Comparison of ENCODE assay signal across 8 cellular contexts in the genomic region with DNA sequence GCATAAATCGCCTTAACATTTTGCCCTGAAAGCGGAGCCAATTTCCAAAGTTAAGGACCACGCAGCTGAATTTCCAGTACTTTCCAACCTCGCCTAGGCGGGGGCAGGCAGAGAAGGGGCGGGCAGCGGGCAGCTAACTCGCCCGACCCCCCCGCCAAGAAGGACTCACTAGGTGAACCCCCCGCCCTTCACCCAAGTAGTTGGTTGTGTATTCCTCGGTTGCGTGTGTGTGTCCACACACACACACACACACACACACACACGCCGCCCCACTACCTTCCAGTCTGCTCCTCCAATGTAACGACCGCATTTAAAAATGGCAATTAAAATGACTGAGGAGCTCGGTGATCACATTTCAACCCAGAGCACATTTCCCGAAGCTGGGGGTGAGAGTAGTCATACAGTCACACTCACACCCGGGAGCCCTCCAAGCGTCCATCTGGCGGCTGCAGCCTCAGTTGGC. TPM values are rescaled to one million over a fixed set of nuclear protein-coding genes. Genes with fewer than 3 reads are reported as not detected.
DNase-seq lines count a peak whose midpoint lies in the region; ATAC-seq and TF ChIP-seq lines count a peak whose summit lies in the region.

No MANE protein-coding gene starts in this region.

- BruUV-seq in A673 (replicated peaks; lab: Mats Ljungman, UMichigan): no TSS peak

- H3K36me3 ChIP-seq in A673 (ENCODE audit: insufficient read depth, low read length, poor library complexity, severe bottlenecking) (no peaks in the 10 kb centered on the region), colonic mucosa (no peaks in the 10 kb centered on the region)

- peaks cover 20 to 28% (median 25%) of the 10 kb centered on the region in 3 donors for H3K4me1 Mint-ChIP-seq in IgD-negative memory B cell
- peaks cover 13% of the 10 kb centered on the region for H3K4me1 Mint-ChIP-seq in activated naive CD8-positive, alpha-beta T cell treated with anti-CD3 and anti-CD28 coated beads for 36 hours

- H3K27me3 Mint-ChIP-seq in IgD-negative memory B cell: peaks cover 33% of the 10 kb centered on the region
- peaks cover 81% of the 10 kb centered on the region for H3K27me3 Mint-ChIP-seq in activated naive CD8-positive, alpha-beta T cell treated with anti-CD3 and anti-CD28 coated beads for 36 hours

- H3K4me3 ChIP-seq in A673 (ENCODE audit: low read depth, low read length, poor library complexity, severe bottlenecking) (peak overlapping the region; percentile 37), colonic mucosa (peak overlapping the region; percentile 32)

- H3K36me3 Mint-ChIP-seq in IgD-negative memory B cell: no peaks in the 10 kb centered on the region
- peaks cover 5% of the 10 kb centered on the region for H3K36me3 Mint-ChIP-seq in activated naive CD8-positive, alpha-beta T cell treated with anti-CD3 and anti-CD28 coated beads for 36 hours

- CTCF ChIA-PET in A673 (lab: Charles Lee): no interaction called here

- POLR2A ChIA-PET in A673 (lab: Charles Lee; ENCODE audit: low non-redundant PET): no interaction called here

- DNase-seq in A673 (ENCODE audit: low spot score) (no peak), colonic mucosa (peak; percentile 19), midbrain (lab: John Stamatoyannopoulos, UW) (peak; percentile 15)
- no peak for DNase-seq in activated naive CD8-positive, alpha-beta T cell treated with anti-CD3 and anti-CD28 coated beads for 36 hours
- no peak for DNase-seq in activated CD8-positive, alpha-beta memory T cell treated with anti-CD3 and anti-CD28 coated beads, Interleukin-2, amount 50 U/mL, for 48 hours
- DNase-seq in stimulated activated naive CD4-positive, alpha-beta T cell treated with Interleukin-2 at 50 U/mL for 16 hours (lab: John Stamatoyannopoulos, UW): no peak

- intact Hi-C loops in A673 (cut with micrococcal nuclease; ENCODE audit: unreplicated experiment) (no loop called here), colonic mucosa (cut with DNase I) (no loop called here)

- H3K9ac ChIP-seq in colonic mucosa (ENCODE audit: low read depth in 2 of 2, low read length in 2 of 2): no peak overlapping the region

- peaks cover 0 to 6% (median 2%) of the 10 kb centered on the region in 3 donors for H3K9me3 Mint-ChIP-seq in IgD-negative memory B cell
- peaks cover 4% of the 10 kb centered on the region for H3K9me3 Mint-ChIP-seq in activated naive CD8-positive, alpha-beta T cell treated with anti-CD3 and anti-CD28 coated beads for 36 hours

- H3K9me3 ChIP-seq in A673 (ENCODE audit: low read depth, low read length, poor library complexity, severe bottlenecking) (no peaks in the 10 kb centered on the region), colonic mucosa (no peaks in the 10 kb centered on the region)

- ATAC-seq in GM19351 (IDR thresholded peaks at IDR 0.05; ENCODE audit: unreplicated experiment): no peak

- H3K4me3 Mint-ChIP-seq in IgD-negative memory B cell: peak overlapping the region; percentile 78 to 95 (median 92)
- H3K4me3 Mint-ChIP-seq in activated naive CD8-positive, alpha-beta T cell treated with anti-CD3 and anti-CD28 coated beads for 36 hours: no peak overlapping the region

- H3K27me3 ChIP-seq in A673 (replicated peaks; ENCODE audit: insufficient read depth, low read depth, low read length, poor library complexity) (peaks cover 100% of the 10 kb centered on the region), colonic mucosa (peaks cover 59% of the 10 kb centered on the region)

- H3K27ac ChIP-seq in A673 (ENCODE audit: low read depth, low read length, poor library complexity, severe bottlenecking) (no peak overlapping the region), colonic mucosa (no peak overlapping the region)

- H3K4me1 ChIP-seq in A673 (ENCODE audit: insufficient read depth, low read length, poor library complexity, severe bottlenecking): peaks cover 34% of the 10 kb centered on the region
- peaks cover 12% of the 10 kb centered on the region for H3K4me1 ChIP-seq in colonic mucosa

- peak overlapping the region in 2 of 3 donors; percentile 57 to 59 for H3K27ac Mint-ChIP-seq in IgD-negative memory B cell
- no peak overlapping the region for H3K27ac Mint-ChIP-seq in activated naive CD8-positive, alpha-beta T cell treated with anti-CD3 and anti-CD28 coated beads for 36 hours

- TF ChIP-seq CTCF in A673 (conservative IDR thresholded peaks at IDR 0.05; ENCODE audit: low read depth, low read length) (no peak), colonic mucosa (IDR thresholded peaks at IDR 0.05) (no peak)

RNA-seq across cellular contexts. Expression of a gene that starts 1.4 kb away (rescaled TPM):
- 0.11 and 0.68 TPM in 2 replicates for total RNA-seq in A673 (2021)
- polyA plus RNA-seq in IgD-negative memory B cell: not detected
- total RNA-seq in colonic mucosa: 1 to 10 TPM in 1 of 2 donors, under 1 TPM in 1; 0.48 to 1.2 TPM
- not detected for total RNA-seq in activated naive CD8-positive, alpha-beta T cell treated with anti-CD3 and anti-CD28 coated beads for 36 hours

Comparison
In these comparisons a context has a peak if more than half of its experiments do, and no peak if none do; other contexts are left out.
1. DNase-seq: peak in colonic mucosa (single experiment) and midbrain (single experiment); none in A673 (single experiment), activated naive CD8-positive, alpha-beta T cell treated with anti-CD3 and anti-CD28 coated beads for 36 hours (single experiment), activated CD8-positive, alpha-beta memory T cell treated with anti-CD3 and anti-CD28 coated beads, Interleukin-2, amount 50 U/mL, for 48 hours (single experiment) and stimulated activated naive CD4-positive, alpha-beta T cell treated with Interleukin-2 at 50 U/mL for 16 hours (single experiment).